ENCODE assay signal across 2 cellular contexts in the genomic region with DNA sequence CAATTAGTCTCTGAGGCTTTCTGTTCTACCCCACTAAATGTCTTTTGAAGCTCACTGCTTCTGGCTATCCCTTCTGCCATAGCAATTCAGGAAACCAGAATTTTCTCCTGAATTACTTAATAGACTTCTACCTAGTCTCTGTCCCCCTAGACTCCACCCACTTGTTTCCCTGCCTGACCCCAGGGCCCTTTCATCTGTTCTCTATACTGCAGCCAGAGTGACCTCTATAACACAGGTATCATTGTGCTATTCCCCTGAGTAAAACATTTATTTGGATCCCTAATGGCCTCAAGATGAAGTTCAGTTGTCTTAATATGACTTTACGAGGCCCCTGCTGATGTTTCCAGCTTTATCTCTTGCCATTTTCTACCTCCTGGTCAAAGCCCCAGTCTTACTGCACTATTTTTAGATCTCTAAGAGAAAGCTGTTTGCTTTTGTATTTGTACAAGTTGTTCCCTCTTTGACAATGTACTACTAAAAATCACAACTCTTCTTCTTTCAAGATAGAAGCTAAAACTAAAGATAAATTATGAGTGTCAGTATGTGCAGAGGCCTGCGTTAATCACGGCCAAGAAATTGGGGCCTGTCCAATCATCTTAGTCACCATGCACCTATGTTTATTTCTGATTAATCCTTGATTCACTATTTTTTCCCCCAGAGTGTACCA.
A peak's percentile ranks its signal among the peaks of the same experiment; 100 is the strongest.
TF ChIP-seq lines count a peak whose summit lies in the region.

No MANE protein-coding gene starts in this region.

TF ChIP-seq in A549, 52 proteins besides CTCF, POLR2A, EP300 and RAD21:
- TF ChIP-seq KDM5A (IDR thresholded peaks at IDR 0.05) = no peak
- no peak for TF ChIP-seq ZC3H11A (IDR thresholded peaks at IDR 0.05)
- no peak for TF ChIP-seq NR3C1 (IDR thresholded peaks at IDR 0.05)
- TF ChIP-seq CHD4 (IDR thresholded peaks at IDR 0.05; ENCODE audit: borderline replicate concordance) = no peak
- TF ChIP-seq KDM1A (IDR thresholded peaks at IDR 0.05; ENCODE audit: low read depth) = no peak
- TF ChIP-seq CBX8 (IDR thresholded peaks at IDR 0.05) = no peak
- TF ChIP-seq CBX2 (IDR thresholded peaks at IDR 0.05; ENCODE audit: borderline replicate concordance, low read depth) = no peak
- TF ChIP-seq POLR2AphosphoS2 (conservative IDR thresholded peaks at IDR 0.05; ENCODE audit: low read length) = no peak
- TF ChIP-seq, protein P1, sequence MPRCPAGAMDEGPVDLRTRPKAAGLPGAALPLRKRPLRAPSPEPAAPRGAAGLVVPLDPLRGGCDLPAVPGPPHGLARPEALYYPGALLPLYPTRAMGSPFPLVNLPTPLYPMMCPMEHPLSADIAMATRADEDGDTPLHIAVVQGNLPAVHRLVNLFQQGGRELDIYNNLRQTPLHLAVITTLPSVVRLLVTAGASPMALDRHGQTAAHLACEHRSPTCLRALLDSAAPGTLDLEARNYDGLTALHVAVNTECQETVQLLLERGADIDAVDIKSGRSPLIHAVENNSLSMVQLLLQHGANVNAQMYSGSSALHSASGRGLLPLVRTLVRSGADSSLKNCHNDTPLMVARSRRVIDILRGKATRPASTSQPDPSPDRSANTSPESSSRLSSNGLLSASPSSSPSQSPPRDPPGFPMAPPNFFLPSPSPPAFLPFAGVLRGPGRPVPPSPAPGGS (IDR thresholded peaks at IDR 0.05) = no peak
- TF ChIP-seq MYC (IDR thresholded peaks at IDR 0.05; ENCODE audit: borderline replicate concordance, low read length) = no peak
- TF ChIP-seq, protein P2, sequence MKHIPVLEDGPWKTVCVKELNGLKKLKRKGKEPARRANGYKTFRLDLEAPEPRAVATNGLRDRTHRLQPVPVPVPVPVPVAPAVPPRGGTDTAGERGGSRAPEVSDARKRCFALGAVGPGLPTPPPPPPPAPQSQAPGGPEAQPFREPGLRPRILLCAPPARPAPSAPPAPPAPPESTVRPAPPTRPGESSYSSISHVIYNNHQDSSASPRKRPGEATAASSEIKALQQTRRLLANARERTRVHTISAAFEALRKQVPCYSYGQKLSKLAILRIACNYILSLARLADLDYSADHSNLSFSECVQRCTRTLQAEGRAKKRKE (CRISPR knock-in tag; IDR thresholded peaks at IDR 0.05; ENCODE audit: low read depth) = no peak
- TF ChIP-seq HOXB13 (CRISPR knock-in tag; IDR thresholded peaks at IDR 0.05; ENCODE audit: low read depth) = no peak
TF ChIP-seq in A549: peak in this region for 0.

TF ChIP-seq in liver, 16 proteins besides CTCF, POLR2A, EP300 and RAD21:
- TF ChIP-seq HNF4G (IDR thresholded peaks at IDR 0.05) = peak; percentile 9
- no peak for TF ChIP-seq YY1 (IDR thresholded peaks at IDR 0.05)
- TF ChIP-seq EGR1 (IDR thresholded peaks at IDR 0.05; ENCODE audit: low read depth in 2 of 2) = no peak
- TF ChIP-seq SP1 (IDR thresholded peaks at IDR 0.05) = peak; percentile 72
- TF ChIP-seq RXRA (IDR thresholded peaks at IDR 0.05) = peak; percentile 68 to 79
- peak; percentile 59 to 76 for TF ChIP-seq HNF4A (conservative IDR thresholded peaks at IDR 0.05)
- TF ChIP-seq, protein P3, sequence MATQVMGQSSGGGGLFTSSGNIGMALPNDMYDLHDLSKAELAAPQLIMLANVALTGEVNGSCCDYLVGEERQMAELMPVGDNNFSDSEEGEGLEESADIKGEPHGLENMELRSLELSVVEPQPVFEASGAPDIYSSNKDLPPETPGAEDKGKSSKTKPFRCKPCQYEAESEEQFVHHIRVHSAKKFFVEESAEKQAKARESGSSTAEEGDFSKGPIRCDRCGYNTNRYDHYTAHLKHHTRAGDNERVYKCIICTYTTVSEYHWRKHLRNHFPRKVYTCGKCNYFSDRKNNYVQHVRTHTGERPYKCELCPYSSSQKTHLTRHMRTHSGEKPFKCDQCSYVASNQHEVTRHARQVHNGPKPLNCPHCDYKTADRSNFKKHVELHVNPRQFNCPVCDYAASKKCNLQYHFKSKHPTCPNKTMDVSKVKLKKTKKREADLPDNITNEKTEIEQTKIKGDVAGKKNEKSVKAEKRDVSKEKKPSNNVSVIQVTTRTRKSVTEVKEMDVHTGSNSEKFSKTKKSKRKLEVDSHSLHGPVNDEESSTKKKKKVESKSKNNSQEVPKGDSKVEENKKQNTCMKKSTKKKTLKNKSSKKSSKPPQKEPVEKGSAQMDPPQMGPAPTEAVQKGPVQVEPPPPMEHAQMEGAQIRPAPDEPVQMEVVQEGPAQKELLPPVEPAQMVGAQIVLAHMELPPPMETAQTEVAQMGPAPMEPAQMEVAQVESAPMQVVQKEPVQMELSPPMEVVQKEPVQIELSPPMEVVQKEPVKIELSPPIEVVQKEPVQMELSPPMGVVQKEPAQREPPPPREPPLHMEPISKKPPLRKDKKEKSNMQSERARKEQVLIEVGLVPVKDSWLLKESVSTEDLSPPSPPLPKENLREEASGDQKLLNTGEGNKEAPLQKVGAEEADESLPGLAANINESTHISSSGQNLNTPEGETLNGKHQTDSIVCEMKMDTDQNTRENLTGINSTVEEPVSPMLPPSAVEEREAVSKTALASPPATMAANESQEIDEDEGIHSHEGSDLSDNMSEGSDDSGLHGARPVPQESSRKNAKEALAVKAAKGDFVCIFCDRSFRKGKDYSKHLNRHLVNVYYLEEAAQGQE (IDR thresholded peaks at IDR 0.05) = peak; percentile 15
